Comparison of ENCODE assay signal across 8 cellular contexts in genomic region chr3:126911162-126912026, GRCh38.
DNase-seq lines count a peak whose midpoint lies in the region; ATAC-seq and TF ChIP-seq lines count a peak whose summit lies in the region.

No MANE protein-coding gene starts in this region.

- no peaks in the 10 kb centered on the region for H3K27me3 ChIP-seq in thymus (ENCODE audit: control insufficient read depth, insufficient read depth)

- TF ChIP-seq CTCF in activated CD8-positive, alpha-beta T cell treated with anti-CD3 and anti-CD28 coated beads for 36 hours (IDR thresholded peaks at IDR 0.05) = no peak
- TF ChIP-seq CTCF in epithelial cell of esophagus (IDR thresholded peaks at IDR 0.05; ENCODE audit: insufficient read depth, low read depth, low read length, missing control alignments) (no peak), nephron progenitor cell (IDR thresholded peaks at IDR 0.05) (no peak)

- no peaks in the 10 kb centered on the region for H3K36me3 ChIP-seq in thymus (ENCODE audit: control insufficient read depth, insufficient read depth)

- peaks cover 46% of the 10 kb centered on the region for H3K4me1 Mint-ChIP-seq in activated CD8-positive, alpha-beta T cell treated with anti-CD3 and anti-CD28 coated beads for 36 hours (ENCODE audit: low read depth)
- H3K4me1 Mint-ChIP-seq in nephron progenitor cell = peaks cover 35% of the 10 kb centered on the region

- DNase-seq in NAMALWA (ENCODE audit: low spot score) (peak; percentile 73), epithelial cell of esophagus (ENCODE audit: low read depth) (peak; percentile 98), nephron progenitor cell (no peak), NCI-H1436 treated with DMSO at 0.1 percent for 48 hours (lab: John Stamatoyannopoulos, UW) (no peak)
- DNase-seq in activated CD8-positive, alpha-beta T cell treated with anti-CD3 and anti-CD28 coated beads for 36 hours = peak; percentile 90

- peaks cover 22% of the 10 kb centered on the region for H3K36me3 Mint-ChIP-seq in activated CD8-positive, alpha-beta T cell treated with anti-CD3 and anti-CD28 coated beads for 36 hours (ENCODE audit: low read depth)
- peaks cover 7% of the 10 kb centered on the region for H3K36me3 Mint-ChIP-seq in nephron progenitor cell (ENCODE audit: low read depth)

- ATAC-seq in GM18499 (IDR thresholded peaks at IDR 0.05; ENCODE audit: insufficient read depth, unreplicated experiment) = peak; percentile 92
- ATAC-seq in HG02623 (IDR thresholded peaks at IDR 0.05; ENCODE audit: unreplicated experiment) = peak; percentile 96
- ATAC-seq in activated CD8-positive, alpha-beta T cell treated with anti-CD3 and anti-CD28 coated beads for 36 hours = peak; percentile 93

- intact Hi-C loops in activated CD8-positive, alpha-beta T cell treated with anti-CD3 and anti-CD28 coated beads for 36 hours (cut with micrococcal nuclease) = no loop called here

- peak overlapping the region; percentile 62 for H3K27ac ChIP-seq in thymus (ENCODE audit: low read depth)

- POLR2A ChIA-PET in activated CD8-positive, alpha-beta T cell treated with anti-CD3 and anti-CD28 coated beads for 36 hours (lab: Charles Lee) = interaction anchor here (0.8 to 1.8 kb wide), 7 partner anchors 9 to 573 kb away, joined by 3 to 4 read pairs (median 3); no protein-coding TSS in a partner anchor

- peak overlapping the region; percentile 11 for H3K4me3 Mint-ChIP-seq in activated CD8-positive, alpha-beta T cell treated with anti-CD3 and anti-CD28 coated beads for 36 hours
- no peak overlapping the region for H3K4me3 Mint-ChIP-seq in nephron progenitor cell

- H3K4me1 ChIP-seq in thymus (ENCODE audit: control insufficient read depth, insufficient read depth, low read length) = peaks cover 20% of the 10 kb centered on the region

- peak overlapping the region; percentile 90 for H3K27ac Mint-ChIP-seq in activated CD8-positive, alpha-beta T cell treated with anti-CD3 and anti-CD28 coated beads for 36 hours
- H3K27ac Mint-ChIP-seq in nephron progenitor cell = peak overlapping the region; percentile 79

- H3K9me3 ChIP-seq in thymus (ENCODE audit: control insufficient read depth) = no peaks in the 10 kb centered on the region

- H3K27me3 Mint-ChIP-seq in activated CD8-positive, alpha-beta T cell treated with anti-CD3 and anti-CD28 coated beads for 36 hours = no peaks in the 10 kb centered on the region
- H3K27me3 Mint-ChIP-seq in nephron progenitor cell (ENCODE audit: low read depth, poor library complexity) = no peaks in the 10 kb centered on the region

- 24% methylated on average over 15 of the region's 15 CpGs for WGBS in thymus

- peaks cover 2% of the 10 kb centered on the region for H3K9me3 Mint-ChIP-seq in activated CD8-positive, alpha-beta T cell treated with anti-CD3 and anti-CD28 coated beads for 36 hours
- no peaks in the 10 kb centered on the region for H3K9me3 Mint-ChIP-seq in nephron progenitor cell

- H3K4me3 ChIP-seq in epithelial cell of esophagus (ENCODE audit: low read length) = no peak overlapping the region
- H3K4me3 ChIP-seq in thymus (ENCODE audit: low read length) = no peak overlapping the region

- CTCF ChIA-PET in activated CD8-positive, alpha-beta T cell treated with anti-CD3 and anti-CD28 coated beads for 36 hours (lab: Charles Lee) = interaction anchor here (0.5 to 1.8 kb wide), 2 partner anchors 71 to 237 kb away, joined by 3 to 7 read pairs; partner anchors contain the start of gene PLXNA1

Comparison
In these comparisons a context has a peak if more than half of its experiments do, and no peak if none do; other contexts are left out.
1. DNase-seq: peak in NAMALWA (single experiment), activated CD8-positive, alpha-beta T cell treated with anti-CD3 and anti-CD28 coated beads for 36 hours (single experiment) and epithelial cell of esophagus (single experiment); none in nephron progenitor cell (single experiment) and NCI-H1436 treated with DMSO at 0.1 percent for 48 hours (single experiment).
2. Peak in every context shown above with its lines, with median percentiles within 50 percentile points of each other: ATAC-seq.